In the genomic region with DNA sequence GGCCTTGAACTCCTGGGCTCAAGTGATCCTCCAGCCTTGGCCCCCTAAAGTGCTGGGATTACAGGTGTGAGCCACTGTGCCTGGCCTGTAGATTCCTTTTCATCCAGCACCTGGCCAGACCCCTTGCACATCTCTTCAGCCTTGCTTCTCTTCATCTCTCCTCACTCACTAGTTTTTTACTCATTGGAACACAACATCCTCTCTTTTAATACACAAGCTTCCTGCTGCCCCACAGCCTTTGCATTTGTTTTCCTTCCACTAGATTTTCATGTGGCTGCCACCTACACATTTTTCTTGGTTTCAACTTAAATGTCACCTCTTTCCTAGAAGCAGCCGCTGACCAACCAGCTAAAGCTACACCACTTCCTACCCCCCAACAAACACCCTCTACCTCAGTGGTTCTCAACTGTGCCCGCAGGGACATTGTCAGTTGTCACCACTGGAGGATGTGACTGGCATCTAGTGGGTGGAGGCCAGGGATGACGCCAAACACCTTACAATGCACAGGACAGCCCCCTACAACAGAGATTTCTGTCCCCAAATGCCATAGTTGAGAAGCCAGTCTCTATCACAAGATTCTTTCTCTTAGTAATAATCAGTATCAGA, we compare ENCODE assay signal across 9 cellular contexts. TPM values are rescaled to one million over a fixed set of nuclear protein-coding genes. Genes with fewer than 3 reads are reported as not detected.
DNase-seq lines count a peak whose midpoint lies in the region; ATAC-seq and TF ChIP-seq lines count a peak whose summit lies in the region.
"Had no signal": no experiment of that assay in that cellular context is flagged by ENCODE, and none has a peak within 500 bp of the region (broad histone marks: within the 10 kb centered on the region; RNA-seq: fewer than 3 reads in every experiment).

No MANE protein-coding gene starts in this region.

- intact Hi-C loops in ovary (cut with DNase I) (no loop called here), tibial artery (cut with DNase I; ENCODE audit: low total_unique reads) (no loop called here), posterior vena cava (cut with DNase I) (no loop called here)

- TF ChIP-seq POLR2A in ovary (IDR thresholded peaks at IDR 0.05): no peak

- no peak overlapping the region for H3K4me3 ChIP-seq in ovary
- no peak overlapping the region for H3K4me3 ChIP-seq in tibial artery

- H3K27ac ChIP-seq in ovary: no peak overlapping the region
- H3K27ac ChIP-seq in tibial artery: no peak overlapping the region

- no peak for TF ChIP-seq EP300 in ovary (IDR thresholded peaks at IDR 0.05)

- H3K27me3 ChIP-seq in ovary (no peaks in the 10 kb centered on the region), tibial artery (no peaks in the 10 kb centered on the region)

- TF ChIP-seq CTCF in GM20000 (IDR thresholded peaks at IDR 0.05; ENCODE audit: extremely low read depth, missing control alignments): no peak
- TF ChIP-seq CTCF in ovary (IDR thresholded peaks at IDR 0.05): no peak
- TF ChIP-seq CTCF in tibial artery (IDR thresholded peaks at IDR 0.05): no peak

- peak; percentile 86 to 88 for ATAC-seq in activated CD4-positive, CD25-positive, alpha-beta regulatory T cell treated with anti-CD3 and anti-CD28 coated beads, Interleukin-2, amount 50 U/mL, for 24 hours

- H3K4me1 ChIP-seq in ovary (ENCODE audit: insufficient read depth) (no peaks in the 10 kb centered on the region), tibial artery (peaks cover 0 to 2% (median 0%) of the 10 kb centered on the region in 4 donors)

- H3K36me3 ChIP-seq in ovary (no peaks in the 10 kb centered on the region), tibial artery (no peaks in the 10 kb centered on the region)

- 88 to 91% (median 89%) methylated on average over 3 of the region's 3 CpGs for WGBS in ovary, 3 donors

- DNase-seq in GM20000 (ENCODE audit: low spot score) (peak; percentile 36), ovary (no peak), tibial artery (no peak), posterior vena cava (ENCODE audit: low spot score) (no peak), cerebellar cortex (ENCODE audit: low spot score) (no peak)
- DNase-seq in activated naive CD8-positive, alpha-beta T cell treated with anti-CD3 and anti-CD28 coated beads, Interleukin-2, amount 50 U/mL, for 16 hours (ENCODE audit: low read depth, low spot score): peak; percentile 23
- peak; percentile 62 for DNase-seq in stimulated activated CD8-positive, alpha-beta memory T cell treated with anti-CD3 and anti-CD28 coated beads, Interleukin-4, amount 100 ng/mL, for 24 hours (ENCODE audit: low read depth)

- H3K9me3 ChIP-seq in ovary (no peaks in the 10 kb centered on the region), tibial artery (no peaks in the 10 kb centered on the region)

RNA-seq across cellular contexts. Expression of a gene that starts 33.7 kb away (rescaled TPM):
- total RNA-seq in ovary: under 1 TPM in 1 of 7 donors, not detected in 6; 0.23 TPM
- not detected for polyA plus RNA-seq in ovary
- total RNA-seq in posterior vena cava: under 1 TPM in 1 of 2 donors, not detected in 1; 0.19 TPM
- total RNA-seq: bronchial epithelial cell had no signal

Comparison
In these comparisons a context has a peak if more than half of its experiments do, and no peak if none do; other contexts are left out.
1. DNase-seq: peak in GM20000 (single experiment), activated naive CD8-positive, alpha-beta T cell treated with anti-CD3 and anti-CD28 coated beads, Interleukin-2, amount 50 U/mL, for 16 hours (single experiment) and stimulated activated CD8-positive, alpha-beta memory T cell treated with anti-CD3 and anti-CD28 coated beads, Interleukin-4, amount 100 ng/mL, for 24 hours (single experiment); none in ovary (0 of 5), tibial artery (0 of 2), posterior vena cava (single experiment) and cerebellar cortex (single experiment).